In the genomic region with DNA sequence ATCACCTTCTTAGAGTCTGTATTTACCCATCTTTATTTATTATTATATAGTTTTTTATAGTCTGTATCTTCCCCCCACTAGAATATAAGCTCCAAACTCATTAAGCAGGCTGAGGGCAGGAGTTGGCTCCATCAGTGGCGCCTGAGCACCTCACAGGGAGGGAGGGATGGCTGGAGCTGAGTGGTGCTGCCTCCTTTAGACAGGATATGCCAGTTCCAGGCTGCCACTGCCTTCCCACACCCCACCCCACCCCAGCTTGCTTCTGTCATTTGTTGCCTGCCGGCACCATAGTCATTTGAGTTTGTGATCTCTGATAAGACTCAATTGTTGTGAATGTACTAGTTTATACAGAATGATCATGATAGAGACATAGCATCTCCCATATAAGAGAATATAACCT, we compare ENCODE assay signal across 12 cellular contexts.
A peak's percentile ranks its signal among the peaks of the same experiment; 100 is the strongest.
DNase-seq lines count a peak whose midpoint lies in the region; ATAC-seq and TF ChIP-seq lines count a peak whose summit lies in the region.
"Had no signal": no experiment of that assay in that cellular context is flagged by ENCODE, and none has a peak within 500 bp of the region (broad histone marks: within the 10 kb centered on the region; RNA-seq: fewer than 3 reads in every experiment).

No MANE protein-coding gene starts in this region.

- peak overlapping the region; percentile 21 for H3K27ac Mint-ChIP-seq in activated CD4-positive, alpha-beta T cell treated with anti-CD3 and anti-CD28 coated beads, Interleukin-2, amount 10 ng/mL, durations not matched to agents 24 days and 14 days
- H3K27ac Mint-ChIP-seq in WTC11 (no peak overlapping the region), immature natural killer cell (peak overlapping the region; percentile 97 to 100 (median 99))

- POLR2A ChIA-PET in WTC11 (lab: Charles Lee), result no interaction called here

- peaks cover 6% of the 10 kb centered on the region for H3K36me3 ChIP-seq in smooth muscle cell (ENCODE audit: low read depth)

- H3K4me1 Mint-ChIP-seq in activated CD4-positive, alpha-beta T cell treated with anti-CD3 and anti-CD28 coated beads, Interleukin-2, amount 10 ng/mL, durations not matched to agents 24 days and 14 days, result peaks cover 62% of the 10 kb centered on the region
- peaks cover 22% of the 10 kb centered on the region for H3K4me1 Mint-ChIP-seq in WTC11
- peaks cover 72 to 100% of the 10 kb centered on the region in 2 donors for H3K4me1 Mint-ChIP-seq in immature natural killer cell

- H3K4me3 ChIP-seq in smooth muscle cell, result no peak overlapping the region
- H3K4me3 ChIP-seq: body of pancreas had no signal

- H2AFZ ChIP-seq in smooth muscle cell (ENCODE audit: low read depth), result no peak overlapping the region

- peaks cover 45% of the 10 kb centered on the region for H3K36me3 Mint-ChIP-seq in activated CD4-positive, alpha-beta T cell treated with anti-CD3 and anti-CD28 coated beads, Interleukin-2, amount 10 ng/mL, durations not matched to agents 24 days and 14 days (ENCODE audit: low read depth)
- H3K36me3 Mint-ChIP-seq in WTC11, result peaks cover 14% of the 10 kb centered on the region
- H3K36me3 Mint-ChIP-seq in immature natural killer cell, result peaks cover 14 to 55% (median 34%) of the 10 kb centered on the region in 3 donors

- 0 out of 2 replicates have a peak, but pooled peaks have one; percentile 24 for ATAC-seq in WTC11
- no peak for ATAC-seq in HG03457 (IDR thresholded peaks at IDR 0.05; ENCODE audit: unreplicated experiment)
- no peak for ATAC-seq in HG02938 (IDR thresholded peaks at IDR 0.05; ENCODE audit: unreplicated experiment)

- H3K9ac ChIP-seq in smooth muscle cell (ENCODE audit: low read depth), result no peak overlapping the region

- no peak overlapping the region for H3K4me3 Mint-ChIP-seq in activated CD4-positive, alpha-beta T cell treated with anti-CD3 and anti-CD28 coated beads, Interleukin-2, amount 10 ng/mL, durations not matched to agents 24 days and 14 days
- H3K4me3 Mint-ChIP-seq in WTC11 (no peak overlapping the region), immature natural killer cell (peak overlapping the region in 1 of 5 donors; percentile 8)

- no peaks in the 10 kb centered on the region for H3K27me3 ChIP-seq in smooth muscle cell (ENCODE audit: low read depth)
- H3K27me3 ChIP-seq: body of pancreas had no signal

- no peak for DNase-seq in activated CD4-positive, alpha-beta T cell treated with anti-CD3 and anti-CD28 coated beads, Interleukin-2, amount 10 ng/mL, durations not matched to agents 24 days and 14 days
- DNase-seq in activated CD4-positive, alpha-beta T cell treated with anti-CD3 and anti-CD28 coated beads for 4 hours, result no peak
- no peak for DNase-seq in WTC11 (ENCODE audit: low spot score)
- DNase-seq in immature natural killer cell, result no peak
- DNase-seq in smooth muscle cell (lab: John Stamatoyannopoulos, UW; ENCODE audit: unreplicated experiment), result no peak
- no peak for DNase-seq in NCI-H774 (lab: John Stamatoyannopoulos, UW)
- DNase-seq: activated T-cell treated with anti-CD3 and anti-CD28 coated beads for 4 hours; NCI-H1930; stimulated activated CD4-positive, alpha-beta T cell treated with anti-CD3 and anti-CD28 coated beads, Interleukin-2, amount 100 ng/mL, for 48 hours had no signal

- TF ChIP-seq CTCF in WTC11 (IDR thresholded peaks at IDR 0.05), result no peak
- TF ChIP-seq CTCF in smooth muscle cell (IDR thresholded peaks at IDR 0.05; ENCODE audit: borderline replicate concordance, insufficient read depth, poor library complexity, severe bottlenecking), result no peak

- CTCF ChIA-PET in WTC11 (lab: Charles Lee), result interaction anchor here (0.9 to 1.0 kb wide), 2 partner anchors 9 to 412 kb away, joined by 3 read pairs; no protein-coding TSS in a partner anchor

- no peak overlapping the region for H3K4me2 ChIP-seq in smooth muscle cell

- intact Hi-C loops in activated CD4-positive, alpha-beta T cell treated with anti-CD3 and anti-CD28 coated beads, Interleukin-2, amount 10 ng/mL, durations not matched to agents 24 days and 14 days (cut with micrococcal nuclease), result loop anchor here (5.0 kb wide), 2 partner anchors 222 to 377 kb away; no protein-coding TSS in a partner anchor

- peaks cover 13% of the 10 kb centered on the region for H3K79me2 ChIP-seq in smooth muscle cell (ENCODE audit: low read depth)

- H3K4me1 ChIP-seq in smooth muscle cell (ENCODE audit: low read depth), result peaks cover 7% of the 10 kb centered on the region

- peaks cover 26% of the 10 kb centered on the region for H3F3A ChIP-seq in smooth muscle cell (ENCODE audit: low read depth)

- 88% methylated on average over 2 of the region's 2 CpGs for WGBS in smooth muscle cell (ENCODE audit: low lambda C conversion rate)

- H3K27ac ChIP-seq in smooth muscle cell (ENCODE audit: low read depth), result peak overlapping the region; percentile 29

- no peaks in the 10 kb centered on the region for H3K27me3 Mint-ChIP-seq in activated CD4-positive, alpha-beta T cell treated with anti-CD3 and anti-CD28 coated beads, Interleukin-2, amount 10 ng/mL, durations not matched to agents 24 days and 14 days
- H3K27me3 Mint-ChIP-seq in WTC11 (ENCODE audit: low read depth) (no peaks in the 10 kb centered on the region), immature natural killer cell (ENCODE audit: low read depth in 3 of 3) (peaks cover 0 to 25% (median 5%) of the 10 kb centered on the region in 3 donors)

- no peaks in the 10 kb centered on the region for H4K20me1 ChIP-seq in smooth muscle cell (ENCODE audit: low read depth)

- no peaks in the 10 kb centered on the region for H3K9me3 ChIP-seq in smooth muscle cell (replicated peaks; ENCODE audit: low read depth)
- H3K9me3 ChIP-seq: body of pancreas had no signal

- H3K9me3 Mint-ChIP-seq in activated CD4-positive, alpha-beta T cell treated with anti-CD3 and anti-CD28 coated beads, Interleukin-2, amount 10 ng/mL, durations not matched to agents 24 days and 14 days, result no peaks in the 10 kb centered on the region
- H3K9me3 Mint-ChIP-seq in WTC11 (no peaks in the 10 kb centered on the region), immature natural killer cell (no peaks in the 10 kb centered on the region)

TF ChIP-seq in WTC11, 78 proteins besides CTCF, POLR2A, EP300 and RAD21 (continues in another document):
- TF ChIP-seq, protein P1, sequence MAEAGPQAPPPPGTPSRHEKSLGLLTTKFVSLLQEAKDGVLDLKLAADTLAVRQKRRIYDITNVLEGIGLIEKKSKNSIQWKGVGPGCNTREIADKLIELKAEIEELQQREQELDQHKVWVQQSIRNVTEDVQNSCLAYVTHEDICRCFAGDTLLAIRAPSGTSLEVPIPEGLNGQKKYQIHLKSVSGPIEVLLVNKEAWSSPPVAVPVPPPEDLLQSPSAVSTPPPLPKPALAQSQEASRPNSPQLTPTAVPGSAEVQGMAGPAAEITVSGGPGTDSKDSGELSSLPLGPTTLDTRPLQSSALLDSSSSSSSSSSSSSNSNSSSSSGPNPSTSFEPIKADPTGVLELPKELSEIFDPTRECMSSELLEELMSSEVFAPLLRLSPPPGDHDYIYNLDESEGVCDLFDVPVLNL (CRISPR knock-in tag; IDR thresholded peaks at IDR 0.05; ENCODE audit: borderline replicate concordance, low read depth), result no peak
- TF ChIP-seq, protein P2, sequence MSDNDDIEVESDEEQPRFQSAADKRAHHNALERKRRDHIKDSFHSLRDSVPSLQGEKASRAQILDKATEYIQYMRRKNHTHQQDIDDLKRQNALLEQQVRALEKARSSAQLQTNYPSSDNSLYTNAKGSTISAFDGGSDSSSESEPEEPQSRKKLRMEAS (CRISPR knock-in tag; IDR thresholded peaks at IDR 0.05), result no peak
- TF ChIP-seq, protein P3, sequence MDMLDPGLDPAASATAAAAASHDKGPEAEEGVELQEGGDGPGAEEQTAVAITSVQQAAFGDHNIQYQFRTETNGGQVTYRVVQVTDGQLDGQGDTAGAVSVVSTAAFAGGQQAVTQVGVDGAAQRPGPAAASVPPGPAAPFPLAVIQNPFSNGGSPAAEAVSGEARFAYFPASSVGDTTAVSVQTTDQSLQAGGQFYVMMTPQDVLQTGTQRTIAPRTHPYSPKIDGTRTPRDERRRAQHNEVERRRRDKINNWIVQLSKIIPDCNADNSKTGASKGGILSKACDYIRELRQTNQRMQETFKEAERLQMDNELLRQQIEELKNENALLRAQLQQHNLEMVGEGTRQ (CRISPR knock-in tag; IDR thresholded peaks at IDR 0.05), result no peak
- TF ChIP-seq RORB (CRISPR knock-in tag; IDR thresholded peaks at IDR 0.05) (no peak), JAZF1 (CRISPR knock-in tag; IDR thresholded peaks at IDR 0.05) (no peak), KAT7 (CRISPR knock-in tag; IDR thresholded peaks at IDR 0.05; ENCODE audit: borderline replicate concordance) (no peak), SMAD3 (CRISPR knock-in tag; IDR thresholded peaks at IDR 0.05; ENCODE audit: borderline replicate concordance) (no peak), NR2C2 (CRISPR knock-in tag; IDR thresholded peaks at IDR 0.05) (no peak), ZNF138 (CRISPR knock-in tag; conservative IDR thresholded peaks at IDR 0.05) (no peak), TCF7 (CRISPR knock-in tag; IDR thresholded peaks at IDR 0.05; ENCODE audit: low read depth) (no peak), SMAD4 (CRISPR knock-in tag; IDR thresholded peaks at IDR 0.05) (no peak), TP53 (CRISPR knock-in tag; IDR thresholded peaks at IDR 0.05) (no peak), MXD4 (CRISPR knock-in tag; IDR thresholded peaks at IDR 0.05; ENCODE audit: borderline replicate concordance) (no peak)
- TF ChIP-seq, protein P4, sequence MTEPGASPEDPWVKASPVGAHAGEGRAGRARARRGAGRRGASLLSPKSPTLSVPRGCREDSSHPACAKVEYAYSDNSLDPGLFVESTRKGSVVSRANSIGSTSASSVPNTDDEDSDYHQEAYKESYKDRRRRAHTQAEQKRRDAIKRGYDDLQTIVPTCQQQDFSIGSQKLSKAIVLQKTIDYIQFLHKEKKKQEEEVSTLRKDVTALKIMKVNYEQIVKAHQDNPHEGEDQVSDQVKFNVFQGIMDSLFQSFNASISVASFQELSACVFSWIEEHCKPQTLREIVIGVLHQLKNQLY (CRISPR knock-in tag; IDR thresholded peaks at IDR 0.05), result no peak
- TF ChIP-seq, protein P5, sequence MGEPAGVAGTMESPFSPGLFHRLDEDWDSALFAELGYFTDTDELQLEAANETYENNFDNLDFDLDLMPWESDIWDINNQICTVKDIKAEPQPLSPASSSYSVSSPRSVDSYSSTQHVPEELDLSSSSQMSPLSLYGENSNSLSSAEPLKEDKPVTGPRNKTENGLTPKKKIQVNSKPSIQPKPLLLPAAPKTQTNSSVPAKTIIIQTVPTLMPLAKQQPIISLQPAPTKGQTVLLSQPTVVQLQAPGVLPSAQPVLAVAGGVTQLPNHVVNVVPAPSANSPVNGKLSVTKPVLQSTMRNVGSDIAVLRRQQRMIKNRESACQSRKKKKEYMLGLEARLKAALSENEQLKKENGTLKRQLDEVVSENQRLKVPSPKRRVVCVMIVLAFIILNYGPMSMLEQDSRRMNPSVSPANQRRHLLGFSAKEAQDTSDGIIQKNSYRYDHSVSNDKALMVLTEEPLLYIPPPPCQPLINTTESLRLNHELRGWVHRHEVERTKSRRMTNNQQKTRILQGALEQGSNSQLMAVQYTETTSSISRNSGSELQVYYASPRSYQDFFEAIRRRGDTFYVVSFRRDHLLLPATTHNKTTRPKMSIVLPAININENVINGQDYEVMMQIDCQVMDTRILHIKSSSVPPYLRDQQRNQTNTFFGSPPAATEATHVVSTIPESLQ (CRISPR knock-in tag; IDR thresholded peaks at IDR 0.05), result no peak
